ENCODE assay signal across 18 cellular contexts in the genomic region with DNA sequence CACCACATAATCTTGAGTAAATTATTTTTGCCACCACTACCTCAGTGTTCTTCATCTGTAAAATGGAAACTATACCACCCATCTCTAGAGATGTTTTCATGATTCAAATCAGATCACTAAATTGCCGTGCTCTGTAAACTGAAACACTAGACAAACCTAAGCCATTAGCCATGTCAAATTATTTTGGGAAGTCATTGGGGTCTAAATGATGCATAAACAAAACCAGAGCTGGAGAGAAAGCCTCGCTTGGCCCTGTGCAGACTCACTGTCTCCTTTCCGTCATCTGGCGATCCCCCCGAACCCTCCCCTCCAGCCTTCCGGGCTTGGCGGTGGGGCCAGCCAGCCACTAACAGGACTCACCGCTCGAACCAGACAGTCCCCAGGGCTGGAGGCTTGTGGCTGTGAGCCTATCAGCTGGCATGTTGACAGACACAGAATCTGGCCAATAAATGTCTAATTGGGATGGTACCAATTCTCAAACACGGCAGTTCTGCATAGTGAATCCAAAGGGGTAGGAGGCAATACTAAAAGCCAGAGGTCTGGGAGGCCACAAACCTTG.
DNase-seq lines count a peak whose midpoint lies in the region; ATAC-seq and TF ChIP-seq lines count a peak whose summit lies in the region.
"Had no signal": no experiment of that assay in that cellular context is flagged by ENCODE, and none has a peak within 500 bp of the region (broad histone marks: within the 10 kb centered on the region; RNA-seq: fewer than 3 reads in every experiment).

No MANE protein-coding gene starts in this region.

- no peaks in the 10 kb centered on the region for H3F3A ChIP-seq in SK-N-SH (replicated peaks; ENCODE audit: insufficient read depth)

- H3K9me2 ChIP-seq in SK-N-SH: peaks cover 2% of the 10 kb centered on the region; the same call in 1 of the 2 replicates

- TF ChIP-seq CTCF in SK-N-SH (IDR thresholded peaks at IDR 0.05) (no peak), nephron progenitor cell (IDR thresholded peaks at IDR 0.05) (no peak), body of pancreas (IDR thresholded peaks at IDR 0.05) (no peak), prostate gland (IDR thresholded peaks at IDR 0.05) (no peak)

- CTCF ChIA-PET in SK-N-SH (lab: Yijun Ruan, JAX): interaction anchor here (0.6 to 4.2 kb wide), 6 partner anchors 10 to 319 kb away, joined by 3 to 18 read pairs (median 4); no protein-coding TSS in a partner anchor

- H3K4me1 ChIP-seq in SK-N-SH (ENCODE audit: control insufficient read depth in 1 of 2, insufficient read depth in 2 of 2, low read depth in 1 of 2, low read length in 1 of 2) (peaks cover 0 to 41% of the 10 kb centered on the region in 2 experiments; a peak in 2 of 4 replicates), body of pancreas (no peaks in the 10 kb centered on the region), prostate gland (replicated peaks) (no peaks in the 10 kb centered on the region)
- H3K4me1 ChIP-seq: A549, SJSA1 had no signal

- H3K9me3 ChIP-seq in SK-N-SH (no peaks in the 10 kb centered on the region), body of pancreas (no peaks in the 10 kb centered on the region), prostate gland (no peaks in the 10 kb centered on the region)
- H3K9me3 ChIP-seq: A549, MG63, SJSA1 had no signal

- ATAC-seq in body of pancreas: no peak
- no peak for ATAC-seq in GM19035 (IDR thresholded peaks at IDR 0.05; ENCODE audit: unreplicated experiment)
- ATAC-seq: A549 had no signal

- POLR2A ChIA-PET in SK-N-SH (lab: Yijun Ruan, JAX): interaction anchor here (0.5 to 2.5 kb wide), 4 partner anchors 10 to 190 kb away, joined by 3 to 14 read pairs (median 8); no protein-coding TSS in a partner anchor

- in situ Hi-C loops in G401 (cut with HindIII; ENCODE audit: low sequenced_read_pairs): no loop called here

- H3K27me3 Mint-ChIP-seq in nephron progenitor cell (ENCODE audit: low read depth, poor library complexity): peaks cover 4% of the 10 kb centered on the region

- peaks cover 2% of the 10 kb centered on the region for H3K9me3 Mint-ChIP-seq in nephron progenitor cell

- H2AFZ ChIP-seq in SK-N-SH (ENCODE audit: low read depth): no peak overlapping the region

- WGBS in SK-N-SH (ENCODE audit: low lambda C conversion rate): 31% methylated on average over 9 of the region's 10 CpGs
- 81 to 86% methylated on average over 8 to 10 of the region's 10 CpGs for WGBS in body of pancreas, 2 donors
- WGBS in prostate gland: 43% methylated on average over 10 of the region's 10 CpGs

- H4K20me1 ChIP-seq in SK-N-SH (ENCODE audit: insufficient read depth): no peaks in the 10 kb centered on the region

- H3K36me3 Mint-ChIP-seq in nephron progenitor cell (ENCODE audit: low read depth): no peaks in the 10 kb centered on the region

- TF ChIP-seq RAD21 in SK-N-SH (IDR thresholded peaks at IDR 0.05; ENCODE audit: low read length): peak; percentile 50

- no peak overlapping the region for H3K4me2 ChIP-seq in SK-N-SH
- H3K4me2 ChIP-seq: A549 had no signal

- H3K27ac ChIP-seq in SK-N-SH (ENCODE audit: low read depth in 2 of 2, low read length in 1 of 2) (peak overlapping the region in 1 of 2 experiments; percentile 99; a peak in 2 of 4 replicates), body of pancreas (no peak overlapping the region), prostate gland (no peak overlapping the region)
- H3K27ac ChIP-seq: A549, C4-2B, RWPE1, SJSA1 had no signal

- no peaks in the 10 kb centered on the region for H3K79me2 ChIP-seq in SK-N-SH (ENCODE audit: insufficient read depth)

- peak; percentile 85 for DNase-seq in G401 (ENCODE audit: low spot score)
- peak; percentile 89 for DNase-seq in SK-N-SH
- peak; percentile 80 for DNase-seq in cardiac septum (ENCODE audit: low spot score)
- DNase-seq in nephron progenitor cell: no peak
- DNase-seq in body of pancreas: no peak
- DNase-seq in prostate gland (ENCODE audit: low spot score): no peak
- DNase-seq: DMS 273 treated with DMSO at 0.1 percent for 48 hours, GF-D8, Karpas-422, MG63, NCI-H2029, NCI-H510A, NCI-H774 had no signal

- no peaks in the 10 kb centered on the region for H3K36me3 ChIP-seq in SK-N-SH (replicated peaks in 1 of 2; ENCODE audit: control insufficient read depth in 1 of 2, insufficient read depth in 2 of 2, low read length in 1 of 2)
- H3K36me3 ChIP-seq in body of pancreas (replicated peaks in 1 of 2; ENCODE audit: insufficient read depth in 1 of 2, low read depth in 2 of 2): no peaks in the 10 kb centered on the region
- H3K36me3 ChIP-seq in prostate gland: no peaks in the 10 kb centered on the region
- H3K36me3 ChIP-seq: MG63, SJSA1 had no signal

- no peak overlapping the region for H3K4me3 Mint-ChIP-seq in nephron progenitor cell

- peaks cover 21% of the 10 kb centered on the region for H3K4me1 Mint-ChIP-seq in nephron progenitor cell

- no peak overlapping the region for H3K9ac ChIP-seq in SK-N-SH

- TF ChIP-seq EP300 in SK-N-SH (IDR thresholded peaks at IDR 0.05; ENCODE audit: borderline replicate concordance in 1 of 2, low read depth in 1 of 2, low read length in 1 of 2): peak; percentile 31 to 98; a peak in 3 of 4 replicates

- H3K4me3 ChIP-seq in SK-N-SH (ENCODE audit: low read depth in 2 of 2, low read length in 1 of 2): no peak overlapping the region
- no peak overlapping the region for H3K4me3 ChIP-seq in body of pancreas
- H3K4me3 ChIP-seq in prostate gland: no peak overlapping the region
- H3K4me3 ChIP-seq: A549, MG63, SJSA1 had no signal

- TF ChIP-seq POLR2A in body of pancreas (IDR thresholded peaks at IDR 0.05): no peak
- TF ChIP-seq POLR2A in prostate gland (IDR thresholded peaks at IDR 0.05): no peak

- peak overlapping the region; percentile 40 for H3K27ac Mint-ChIP-seq in nephron progenitor cell

- H3K27me3 ChIP-seq in SK-N-SH (ENCODE audit: insufficient read depth): no peaks in the 10 kb centered on the region
- no peaks in the 10 kb centered on the region for H3K27me3 ChIP-seq in body of pancreas
- H3K27me3 ChIP-seq in prostate gland (replicated peaks; ENCODE audit: insufficient read depth): no peaks in the 10 kb centered on the region
- H3K27me3 ChIP-seq: MG63, SJSA1 had no signal

- intact Hi-C loops in cardiac septum (cut with DNase I) (loop anchor here (5.0 kb wide), 1 partner anchor 84 kb away; no protein-coding TSS in a partner anchor), body of pancreas (cut with DNase I) (no loop called here), prostate gland (cut with DNase I) (no loop called here)

TF ChIP-seq in SK-N-SH, 30 proteins besides CTCF, POLR2A, EP300 and RAD21 (continues in another document):
- peak; percentile 80 for TF ChIP-seq RCOR1 (IDR thresholded peaks at IDR 0.05; ENCODE audit: low read length)
- no peak for TF ChIP-seq YY1 (IDR thresholded peaks at IDR 0.05; ENCODE audit: low read depth)
- peak; percentile 99 for TF ChIP-seq FOXJ3 (CRISPR knock-in tag; IDR thresholded peaks at IDR 0.05)
- no peak for TF ChIP-seq EZH2phosphoT487 (IDR thresholded peaks at IDR 0.05; ENCODE audit: borderline replicate concordance, low read depth)
- TF ChIP-seq JUND (IDR thresholded peaks at IDR 0.05): no peak
- TF ChIP-seq NRF1 (IDR thresholded peaks at IDR 0.05; ENCODE audit: low read depth, low read length): no peak
- no peak for TF ChIP-seq ZBTB33 (IDR thresholded peaks at IDR 0.05; ENCODE audit: borderline replicate concordance, low read depth)
- TF ChIP-seq ELF1 (IDR thresholded peaks at IDR 0.05): no peak
- peak; percentile 19; the same call in 1 of the 2 replicates for TF ChIP-seq SMC3 (IDR thresholded peaks at IDR 0.05; ENCODE audit: low read depth, low read length)
- 0 out of 2 replicates have a peak, but pooled peaks have one; percentile 10 for TF ChIP-seq TEAD4 (IDR thresholded peaks at IDR 0.05; ENCODE audit: borderline replicate concordance, insufficient read depth)
- TF ChIP-seq FOXM1 (IDR thresholded peaks at IDR 0.05; ENCODE audit: low read depth): no peak
- peak; percentile 85 for TF ChIP-seq CHD2 (IDR thresholded peaks at IDR 0.05; ENCODE audit: low read length, partially characterized antibody)
- no peak for TF ChIP-seq TAF1 (IDR thresholded peaks at IDR 0.05; ENCODE audit: borderline replicate concordance, low read depth, low read length)
- no peak for TF ChIP-seq RXRA (IDR thresholded peaks at IDR 0.05; ENCODE audit: borderline replicate concordance, low read depth)
- TF ChIP-seq, protein P1, sequence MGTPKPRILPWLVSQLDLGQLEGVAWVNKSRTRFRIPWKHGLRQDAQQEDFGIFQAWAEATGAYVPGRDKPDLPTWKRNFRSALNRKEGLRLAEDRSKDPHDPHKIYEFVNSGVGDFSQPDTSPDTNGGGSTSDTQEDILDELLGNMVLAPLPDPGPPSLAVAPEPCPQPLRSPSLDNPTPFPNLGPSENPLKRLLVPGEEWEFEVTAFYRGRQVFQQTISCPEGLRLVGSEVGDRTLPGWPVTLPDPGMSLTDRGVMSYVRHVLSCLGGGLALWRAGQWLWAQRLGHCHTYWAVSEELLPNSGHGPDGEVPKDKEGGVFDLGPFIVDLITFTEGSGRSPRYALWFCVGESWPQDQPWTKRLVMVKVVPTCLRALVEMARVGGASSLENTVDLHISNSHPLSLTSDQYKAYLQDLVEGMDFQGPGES (IDR thresholded peaks at IDR 0.05; ENCODE audit: low read depth, low read length): no peak
- TF ChIP-seq MEF2A (IDR thresholded peaks at IDR 0.05; ENCODE audit: borderline replicate concordance, low read depth): no peak
- TF ChIP-seq, protein P2, sequence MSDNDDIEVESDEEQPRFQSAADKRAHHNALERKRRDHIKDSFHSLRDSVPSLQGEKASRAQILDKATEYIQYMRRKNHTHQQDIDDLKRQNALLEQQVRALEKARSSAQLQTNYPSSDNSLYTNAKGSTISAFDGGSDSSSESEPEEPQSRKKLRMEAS (IDR thresholded peaks at IDR 0.05; ENCODE audit: low read depth): no peak
- 0 out of 2 replicates have a peak, but pooled peaks have one; percentile 36 for TF ChIP-seq NFIC (IDR thresholded peaks at IDR 0.05; ENCODE audit: borderline replicate concordance)
- no peak for TF ChIP-seq FOSL2 (IDR thresholded peaks at IDR 0.05; ENCODE audit: borderline replicate concordance, low read depth)

Comparison
In these comparisons a context has a peak if more than half of its experiments do, and no peak if none do; other contexts are left out.
1. DNase-seq: peak in G401 (single experiment), SK-N-SH (single experiment) and cardiac septum (single experiment); none in nephron progenitor cell (single experiment), body of pancreas (0 of 4) and prostate gland (single experiment).